ENCODE assay signal across 29 cellular contexts in the genomic region with DNA sequence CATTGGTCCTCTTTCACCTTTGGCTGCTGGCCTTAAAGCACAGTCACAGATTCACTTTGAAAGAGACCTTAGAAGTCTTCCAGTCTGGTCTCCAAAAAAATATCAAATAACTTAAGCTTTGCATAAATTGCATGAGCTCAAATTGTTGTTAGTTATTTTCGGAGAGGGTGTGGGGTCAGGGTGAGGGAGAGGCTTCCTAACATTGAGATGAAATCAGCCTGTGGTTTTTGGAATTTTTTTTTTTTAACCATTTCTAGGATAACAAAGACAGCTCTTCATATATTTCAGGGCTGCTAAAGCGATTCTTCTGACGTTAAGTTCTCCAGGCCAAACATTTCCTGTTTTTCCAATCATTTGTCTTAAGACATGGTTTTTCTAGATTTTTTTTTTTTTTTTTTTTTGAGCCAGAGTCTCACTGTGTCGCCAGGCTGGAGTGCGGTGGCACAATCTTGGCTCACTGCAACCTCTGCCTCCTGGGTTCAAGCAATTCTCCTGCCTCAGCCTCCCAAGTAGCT. TPM values are rescaled to one million over a fixed set of nuclear protein-coding genes. Genes with fewer than 3 reads are reported as not detected.
DNase-seq lines count a peak whose midpoint lies in the region; ATAC-seq and TF ChIP-seq lines count a peak whose summit lies in the region.
"Had no signal": no experiment of that assay in that cellular context is flagged by ENCODE, and none has a peak within 500 bp of the region (broad histone marks: within the 10 kb centered on the region; RNA-seq: fewer than 3 reads in every experiment).

No MANE protein-coding gene starts in this region.

- H4K5ac ChIP-seq in IMR-90 (ENCODE audit: low read depth, low read length) (no peak overlapping the region), mesendoderm (ENCODE audit: low read length) (no peak overlapping the region)

- TF ChIP-seq CTCF in IMR-90 (conservative IDR thresholded peaks at IDR 0.05; ENCODE audit: low read depth, low read length): no peak
- TF ChIP-seq CTCF in WTC11 (IDR thresholded peaks at IDR 0.05): no peak
- no peak for TF ChIP-seq CTCF in MM.1S (IDR thresholded peaks at IDR 0.05; ENCODE audit: low read length)

- H3K79me1 ChIP-seq in IMR-90 (ENCODE audit: low read depth in 1 of 2, low read length in 2 of 2) (no peaks in the 10 kb centered on the region), mesendoderm (ENCODE audit: low read length) (peaks cover 3% of the 10 kb centered on the region)

- no TSS peak for BruUV-seq in IMR-90 (replicated peaks; lab: Mats Ljungman, UMichigan)

- H2BK120ac ChIP-seq in IMR-90 (ENCODE audit: low read depth, low read length) (no peak overlapping the region; the same call in none of the 2 replicates), mesendoderm (ENCODE audit: low read depth, low read length) (no peak overlapping the region)

- no CpG with 5 or more reads among the region's 5 CpGs for WGBS in IMR-90 (ENCODE audit: extremely low coverage in 2 of 2, insufficient read length in 1 of 2), 2 experiments
- WGBS in mesendoderm (ENCODE audit: extremely low coverage, insufficient coverage, low lambda C conversion rate): no CpG with 5 or more reads among the region's 5 CpGs

- H3K4me1 Mint-ChIP-seq in WTC11 (peaks cover 54% of the 10 kb centered on the region), T-helper 17 cell (peaks cover 10% of the 10 kb centered on the region)
- H3K4me1 Mint-ChIP-seq in activated naive CD8-positive, alpha-beta T cell treated with anti-CD3 and anti-CD28 coated beads, Interleukin-2, amount 50 U/mL, for 24 hours: peaks cover 6% of the 10 kb centered on the region

- peak overlapping the region in 1 of 2 experiments; percentile 19; a peak in 1 of 4 replicates for H4K8ac ChIP-seq in IMR-90 (ENCODE audit: low read depth in 2 of 2, low read length in 2 of 2)
- no peak overlapping the region for H4K8ac ChIP-seq in mesendoderm (ENCODE audit: low read depth, low read length)

- no peak overlapping the region for H2AK9ac ChIP-seq in IMR-90 (replicated peaks; ENCODE audit: low read depth, low read length, poor library complexity)

- no peak overlapping the region for H3K56ac ChIP-seq in IMR-90 (ENCODE audit: extremely low read depth, insufficient read depth, low read length)
- peak overlapping the region; percentile 49 for H3K56ac ChIP-seq in mesendoderm (ENCODE audit: low read length)

- no peak overlapping the region for H3K4ac ChIP-seq in IMR-90 (ENCODE audit: low read depth, low read length)
- no peak overlapping the region for H3K4ac ChIP-seq in mesendoderm (ENCODE audit: low read depth, low read length)

- H3K27ac ChIP-seq in IMR-90 (ENCODE audit: insufficient read depth, low read length) (no peak overlapping the region), mesendoderm (ENCODE audit: low read depth, low read length) (no peak overlapping the region), MM.1S (ENCODE audit: low read length) (no peak overlapping the region)
- H3K27ac ChIP-seq: thoracic aorta had no signal

- no peaks in the 10 kb centered on the region for H3K36me3 ChIP-seq in IMR-90 (ENCODE audit: control insufficient read depth, insufficient read depth, low read length)
- H3K36me3 ChIP-seq in mesendoderm (ENCODE audit: control insufficient read depth, insufficient read depth, low read length): no peaks in the 10 kb centered on the region
- no peaks in the 10 kb centered on the region for H3K36me3 ChIP-seq in MM.1S (replicated peaks; ENCODE audit: insufficient read depth, low read length)
- H3K36me3 ChIP-seq: thoracic aorta had no signal

- H3K18ac ChIP-seq in IMR-90 (ENCODE audit: low read depth, low read length): no peak overlapping the region
- H3K18ac ChIP-seq in mesendoderm (ENCODE audit: low read length): no peak overlapping the region

- H3K9me1 ChIP-seq in IMR-90 (ENCODE audit: insufficient read depth, low read length): 0 out of 2 replicates have a peak, but pooled peaks cover 2% of the 10 kb centered on the region

- H3K9ac ChIP-seq in IMR-90 (ENCODE audit: low read depth, low read length) (no peak overlapping the region), mesendoderm (ENCODE audit: low read length) (no peak overlapping the region), MM.1S (ENCODE audit: low read length) (no peak overlapping the region)

- peak; percentile 21 for DNase-seq in COLO829 (ENCODE audit: low spot score)
- DNase-seq in IMR-90: no peak
- no peak for DNase-seq in WTC11 (ENCODE audit: low spot score)
- no peak for DNase-seq in mesendoderm
- DNase-seq in T-helper 17 cell: no peak
- DNase-seq in MM.1S: no peak
- DNase-seq in DMS 273 (lab: John Stamatoyannopoulos, UW; ENCODE audit: unreplicated experiment): no peak
- no peak for DNase-seq in activated naive CD8-positive, alpha-beta T cell treated with anti-CD3 and anti-CD28 coated beads, Interleukin-2, amount 50 U/mL, for 24 hours
- DNase-seq: activated CD4-positive, alpha-beta memory T cell treated with anti-CD3 and anti-CD28 coated beads, Interleukin-2, amount 10 ng/mL, durations not matched to agents 7 days and 5 days; activated CD4-positive, CD25-positive, alpha-beta regulatory T cell; activated CD8-positive, alpha-beta memory T cell treated with anti-CD3 and anti-CD28 coated beads, Interleukin-2, amount 50 U/mL, for 48 hours; activated naive CD4-positive, alpha-beta T cell treated with anti-CD3 and anti-CD28 coated beads, Interleukin-2, amount 50 U/mL, for 16 hours; amygdala; CD4-positive, alpha-beta memory T cell; DMS153; effector CD8-positive, alpha-beta T cell; foreskin melanocyte; GOT3; mesenchymal stem cell; naive thymus-derived CD4-positive, alpha-beta T cell; NCI-H1436; NCI-H2107; NCI-H446 treated with DMSO at 0.1 percent for 48 hours; Right ventricle myocardium superior; small intestine; SW 1271 had no signal

- H4K20me1 ChIP-seq in IMR-90 (ENCODE audit: insufficient read depth, low read length) (no peaks in the 10 kb centered on the region), MM.1S (ENCODE audit: insufficient read depth, low read length) (no peaks in the 10 kb centered on the region)

- H2AFZ ChIP-seq in IMR-90 (replicated peaks; ENCODE audit: low read length, poor library complexity): no peak overlapping the region
- no peak overlapping the region for H2AFZ ChIP-seq in MM.1S (ENCODE audit: low read length)

- H3K4me3 ChIP-seq in IMR-90 (ENCODE audit: insufficient read depth, low read depth, low read length) (no peak overlapping the region), mesendoderm (ENCODE audit: low read length) (no peak overlapping the region), MM.1S (ENCODE audit: low read length) (no peak overlapping the region)
- H3K4me3 ChIP-seq: K562, thoracic aorta had no signal

- no peaks in the 10 kb centered on the region for H3K9me2 ChIP-seq in MM.1S (replicated peaks; ENCODE audit: insufficient read depth, low read length)

- no peak for TF ChIP-seq POLR2A in IMR-90 (IDR thresholded peaks at IDR 0.05; ENCODE audit: low read depth, low read length)

- no peak overlapping the region for H2BK15ac ChIP-seq in IMR-90 (ENCODE audit: low read depth, low read length)
- H2BK15ac ChIP-seq in mesendoderm (replicated peaks; ENCODE audit: low read depth): no peak overlapping the region

- peaks cover 35% of the 10 kb centered on the region for H3K27me3 ChIP-seq in IMR-90 (ENCODE audit: control insufficient read depth, insufficient read depth, low read length)
- H3K27me3 ChIP-seq in mesendoderm (ENCODE audit: insufficient read depth, low read length, poor library complexity): no peaks in the 10 kb centered on the region
- 0 out of 2 replicates have a peak, but pooled peaks cover 1% of the 10 kb centered on the region for H3K27me3 ChIP-seq in MM.1S (replicated peaks; ENCODE audit: insufficient read depth, low read length)

- peaks cover 6% of the 10 kb centered on the region for H3K4me1 ChIP-seq in IMR-90 (ENCODE audit: control insufficient read depth, insufficient read depth, low read length)
- peaks cover 2% of the 10 kb centered on the region for H3K4me1 ChIP-seq in mesendoderm (ENCODE audit: control insufficient read depth, low read depth, low read length)
- no peaks in the 10 kb centered on the region for H3K4me1 ChIP-seq in MM.1S (ENCODE audit: low read length)

- CTCF ChIA-PET in IMR-90 (lab: Yijun Ruan, JAX) (interaction anchor here (1.1 kb wide), 1 partner anchor 20 kb away, joined by 7 read pairs; no protein-coding TSS in a partner anchor), WTC11 (lab: Charles Lee) (no interaction called here)

- H3K36me3 Mint-ChIP-seq in WTC11 (no peaks in the 10 kb centered on the region), T-helper 17 cell (ENCODE audit: low read depth) (peaks cover 2% of the 10 kb centered on the region)
- no peaks in the 10 kb centered on the region for H3K36me3 Mint-ChIP-seq in activated naive CD8-positive, alpha-beta T cell treated with anti-CD3 and anti-CD28 coated beads, Interleukin-2, amount 50 U/mL, for 24 hours (ENCODE audit: low read depth)
- H3K36me3 Mint-ChIP-seq: CD4-positive, alpha-beta memory T cell; naive thymus-derived CD4-positive, alpha-beta T cell had no signal

- no peak for TF ChIP-seq RAD21 in IMR-90 (IDR thresholded peaks at IDR 0.05; ENCODE audit: low read length)

- in situ Hi-C loops in IMR-90 (cut with MboI; ENCODE audit: low sequenced_read_pairs): no loop called here

- H3K9me3 ChIP-seq in IMR-90 (ENCODE audit: control insufficient read depth, insufficient read depth, low read length) (no peaks in the 10 kb centered on the region), T-helper 17 cell (ENCODE audit: control insufficient read depth, low read length, poor library complexity, severe bottlenecking) (no peaks in the 10 kb centered on the region), MM.1S (replicated peaks; ENCODE audit: insufficient read depth, low read length) (no peaks in the 10 kb centered on the region)
- H3K9me3 ChIP-seq: thoracic aorta had no signal

- no peak overlapping the region for H4K91ac ChIP-seq in IMR-90 (ENCODE audit: insufficient read depth, low read depth, low read length)

- H3K79me2 ChIP-seq in mesendoderm (ENCODE audit: control insufficient read depth, insufficient read depth, low read length): peaks cover 38% of the 10 kb centered on the region
- H3K79me2 ChIP-seq in MM.1S (ENCODE audit: low read length): peaks cover 5% of the 10 kb centered on the region; the same call in 1 of the 2 replicates

- no peaks in the 10 kb centered on the region for H3K9me3 Mint-ChIP-seq in WTC11
- H3K9me3 Mint-ChIP-seq in activated naive CD8-positive, alpha-beta T cell treated with anti-CD3 and anti-CD28 coated beads, Interleukin-2, amount 50 U/mL, for 24 hours: no peaks in the 10 kb centered on the region
- H3K9me3 Mint-ChIP-seq: activated CD4-positive, alpha-beta memory T cell treated with anti-CD3 and anti-CD28 coated beads, Interleukin-2, amount 10 ng/mL, durations not matched to agents 7 days and 5 days; CD4-positive, alpha-beta memory T cell; naive thymus-derived CD4-positive, alpha-beta T cell; stimulated activated naive CD8-positive, alpha-beta T cell treated with anti-CD3 and anti-CD28 coated beads, Interleukin-15, Interleukin-2, amounts not matched to agents 100 ng/mL and 50 ng/mL, for 24 hours had no signal

- no peak overlapping the region for H3K23ac ChIP-seq in IMR-90 (ENCODE audit: low read depth, low read length)
- H3K23ac ChIP-seq in mesendoderm (ENCODE audit: low read length): no peak overlapping the region

- no peak overlapping the region for H3K4me3 Mint-ChIP-seq in WTC11
- H3K4me3 Mint-ChIP-seq in T-helper 17 cell: no peak overlapping the region
- no peak overlapping the region for H3K4me3 Mint-ChIP-seq in activated naive CD8-positive, alpha-beta T cell treated with anti-CD3 and anti-CD28 coated beads, Interleukin-2, amount 50 U/mL, for 24 hours
- H3K4me3 Mint-ChIP-seq: activated CD4-positive, alpha-beta memory T cell treated with anti-CD3 and anti-CD28 coated beads, Interleukin-2, amount 10 ng/mL, durations not matched to agents 7 days and 5 days; CD4-positive, alpha-beta memory T cell; naive thymus-derived CD4-positive, alpha-beta T cell; stimulated activated naive CD8-positive, alpha-beta T cell treated with anti-CD3 and anti-CD28 coated beads, Interleukin-15, Interleukin-2, amounts not matched to agents 100 ng/mL and 50 ng/mL, for 24 hours had no signal

- POLR2A ChIA-PET in IMR-90 (lab: Charles Lee; ENCODE audit: unreplicated experiment) (interaction anchor here (0.7 kb wide), 1 partner anchor 322 kb away, joined by 3 read pairs; no protein-coding TSS in a partner anchor), WTC11 (lab: Charles Lee) (no interaction called here)

- peak overlapping the region; percentile 14; the same call in 1 of the 2 replicates for H2BK20ac ChIP-seq in IMR-90 (ENCODE audit: low read depth, low read length)

- H3K14ac ChIP-seq in IMR-90 (replicated peaks; ENCODE audit: low read depth, low read length): no peak overlapping the region

- no peak overlapping the region for H2BK5ac ChIP-seq in IMR-90 (ENCODE audit: low read depth, low read length, poor library complexity, severe bottlenecking)
- no peak overlapping the region for H2BK5ac ChIP-seq in mesendoderm (ENCODE audit: low read length)

- no peaks in the 10 kb centered on the region for H3K27me3 Mint-ChIP-seq in WTC11 (ENCODE audit: low read depth)
- peaks cover 38% of the 10 kb centered on the region for H3K27me3 Mint-ChIP-seq in T-helper 17 cell
- peaks cover 51% of the 10 kb centered on the region for H3K27me3 Mint-ChIP-seq in activated naive CD8-positive, alpha-beta T cell treated with anti-CD3 and anti-CD28 coated beads, Interleukin-2, amount 50 U/mL, for 24 hours

- dilution Hi-C loops in IMR-90 (cut with HindIII; ENCODE audit: low sequenced_read_pairs, unreplicated experiment): no loop called here

- no peak overlapping the region for H2AK5ac ChIP-seq in IMR-90 (ENCODE audit: low read depth, low read length)
- no peak overlapping the region for H2AK5ac ChIP-seq in mesendoderm (ENCODE audit: low read length)

- H3K27ac Mint-ChIP-seq in WTC11 (peak overlapping the region; percentile 81), T-helper 17 cell (no peak overlapping the region)
- H3K27ac Mint-ChIP-seq in activated naive CD8-positive, alpha-beta T cell treated with anti-CD3 and anti-CD28 coated beads, Interleukin-2, amount 50 U/mL, for 24 hours: no peak overlapping the region
- H3K27ac Mint-ChIP-seq: activated CD4-positive, alpha-beta memory T cell treated with anti-CD3 and anti-CD28 coated beads, Interleukin-2, amount 10 ng/mL, durations not matched to agents 7 days and 5 days; CD4-positive, alpha-beta memory T cell; naive thymus-derived CD4-positive, alpha-beta T cell; stimulated activated naive CD8-positive, alpha-beta T cell treated with anti-CD3 and anti-CD28 coated beads, Interleukin-15, Interleukin-2, amounts not matched to agents 100 ng/mL and 50 ng/mL, for 24 hours had no signal

- ATAC-seq in IMR-90 (ENCODE audit: low read depth) (no peak), WTC11 (no peak), T-helper 17 cell (no peak)
- no peak for ATAC-seq in activated naive CD8-positive, alpha-beta T cell treated with anti-CD3 and anti-CD28 coated beads, Interleukin-2, amount 50 U/mL, for 24 hours
- ATAC-seq: K562; naive thymus-derived CD4-positive, alpha-beta T cell had no signal

- no peak overlapping the region for H3K4me2 ChIP-seq in IMR-90 (ENCODE audit: low read depth, low read length)
- no peak overlapping the region for H3K4me2 ChIP-seq in mesendoderm (ENCODE audit: low read length)
- H3K4me2 ChIP-seq in MM.1S (ENCODE audit: low read depth, low read length): no peak overlapping the region

- intact Hi-C loops in IMR-90 (cut with micrococcal nuclease): loop anchor here (10.0 kb wide), 1 partner anchor 52 kb away; no protein-coding TSS in a partner anchor

- no peaks in the 10 kb centered on the region for H3F3A ChIP-seq in MM.1S (ENCODE audit: insufficient read depth, low read length)

RNA-seq across cellular contexts. Expression of a gene that starts 4.5 kb away (rescaled TPM):
- 0.72 and 0.83 TPM in 2 replicates for total RNA-seq in IMR-90 (2012; rRNA removed)
- 0.82 and 0.99 TPM in 2 replicates for polyA plus RNA-seq in IMR-90 (2012; rRNA removed)
- 0.07 and 0.15 TPM in 2 replicates for polyA plus RNA-seq in IMR-90 (2012; cell fraction: cytosol; rRNA removed)
- polyA plus RNA-seq in IMR-90 (2012; cell fraction: nucleus; rRNA removed; ENCODE audit: low replicate concordance): 0.16 and 2.6 TPM in 2 replicates
- total RNA-seq in WTC11 (2021): 58.3 to 73.2 TPM (median 70.6 TPM) in 3 replicates
- 27.0 TPM for polyA plus RNA-seq in mesendoderm (2013, experiment 1 of 2)
- 28.7 TPM for polyA plus RNA-seq in mesendoderm (2013, experiment 2 of 2)
- 1 to 10 TPM; 2.0 to 9.0 TPM for total RNA-seq in T-helper 17 cell
